ENCODE assay signal across 6 cellular contexts in genomic region chr14:45949479-45949878, GRCh38.
"Had no signal": no experiment of that assay in that cellular context is flagged by ENCODE, and none has a peak within 500 bp of the region (broad histone marks: within the 10 kb centered on the region; RNA-seq: fewer than 3 reads in every experiment).

No MANE protein-coding gene starts in this region.

- FAIRE-seq: GM12891, GM12892, GM18507, GM19239 had no signal

- DNase-seq: GDM1, GF-D8 had no signal
